8 cellular contexts compared by ENCODE assay signal in genomic region chr1:154960446-154961136, GRCh38. TPM values are rescaled to one million over a fixed set of nuclear protein-coding genes. Genes with fewer than 3 reads are reported as not detected.
DNase-seq lines count a peak whose midpoint lies in the region; ATAC-seq and TF ChIP-seq lines count a peak whose summit lies in the region.

No MANE protein-coding gene starts in this region.

- peaks cover 8% of the 10 kb centered on the region for H3K79me1 ChIP-seq in mesendoderm (ENCODE audit: low read length)

- H3K36me3 ChIP-seq in heart right ventricle (peaks cover 0 to 52% (median 33%) of the 10 kb centered on the region in 9 donors), brain microvascular endothelial cell (replicated peaks) (peaks cover 32% of the 10 kb centered on the region), mesendoderm (ENCODE audit: control insufficient read depth, insufficient read depth, low read length) (peaks cover 15% of the 10 kb centered on the region), aorta (ENCODE audit: control insufficient read depth in 1 of 2, insufficient read depth in 2 of 2, low read length in 1 of 2) (peaks cover 0 to 10% of the 10 kb centered on the region in 2 donors)

- H3K9ac ChIP-seq in mesendoderm (ENCODE audit: low read length) = peak overlapping the region; percentile 84

- H3K27me3 ChIP-seq in heart right ventricle (no peaks in the 10 kb centered on the region), brain microvascular endothelial cell (replicated peaks) (no peaks in the 10 kb centered on the region), mesendoderm (ENCODE audit: insufficient read depth, low read length, poor library complexity) (no peaks in the 10 kb centered on the region), aorta (ENCODE audit: control insufficient read depth in 1 of 2, insufficient read depth in 2 of 2, low read length in 1 of 2) (no peaks in the 10 kb centered on the region)

- H3K4me1 ChIP-seq in heart right ventricle (peaks cover 15 to 48% (median 36%) of the 10 kb centered on the region in 9 donors), mesendoderm (ENCODE audit: control insufficient read depth, low read depth, low read length) (peaks cover 7% of the 10 kb centered on the region), aorta (ENCODE audit: control insufficient read depth in 1 of 2, insufficient read depth in 2 of 2, low read length in 2 of 2) (no peaks in the 10 kb centered on the region)

- no peak overlapping the region for H2BK120ac ChIP-seq in mesendoderm (ENCODE audit: low read depth, low read length)

- TF ChIP-seq CTCF in heart right ventricle (IDR thresholded peaks at IDR 0.05) = no peak
- no peak for TF ChIP-seq CTCF in brain microvascular endothelial cell (IDR thresholded peaks at IDR 0.05; ENCODE audit: low read depth, low read length, missing control alignments)

- H4K8ac ChIP-seq in mesendoderm (ENCODE audit: low read depth, low read length) = no peak overlapping the region

- no peak overlapping the region for H2BK15ac ChIP-seq in mesendoderm (replicated peaks; ENCODE audit: low read depth)

- H3K56ac ChIP-seq in mesendoderm (ENCODE audit: low read length) = peak overlapping the region; percentile 95

- H3K4me2 ChIP-seq in mesendoderm (ENCODE audit: low read length) = peak overlapping the region; percentile 63

- in situ Hi-C loops in brain microvascular endothelial cell (cut with HindIII; ENCODE audit: low pct_ligation_motif_present, low sequenced_read_pairs) = no loop called here

- intact Hi-C loops in heart right ventricle (cut with DNase I) = loop anchor here in 7 of 10 donors (2.0 to 5.0 kb wide), 4 partner anchors 37 to 57 kb away; partner anchors contain the start of gene ZBTB7B (in 1 of the 7)
- intact Hi-C loops in cardiac septum (cut with DNase I) = loop anchor here (1.0 kb wide), 3 partner anchors 23 to 57 kb away; partner anchors contain the start of gene FLAD1
- intact Hi-C loops in aorta (cut with DNase I) = no loop called here

- ATAC-seq in heart right ventricle = no peak
- ATAC-seq in aorta (ENCODE audit: low FRiP score) = no peak
- no peak for ATAC-seq in HG03196 (IDR thresholded peaks at IDR 0.05; ENCODE audit: unreplicated experiment)

- H3K9me3 ChIP-seq in heart right ventricle (no peaks in the 10 kb centered on the region), aorta (ENCODE audit: control insufficient read depth, low read length) (no peaks in the 10 kb centered on the region)

- H3K79me2 ChIP-seq in mesendoderm (ENCODE audit: control insufficient read depth, insufficient read depth, low read length) = peaks cover 9% of the 10 kb centered on the region

- no peak overlapping the region for H3K4ac ChIP-seq in mesendoderm (ENCODE audit: low read depth, low read length)

- DNase-seq in heart right ventricle (no peak), cardiac septum (ENCODE audit: low spot score) (no peak), brain microvascular endothelial cell (no peak), mesendoderm (no peak), aorta (peak in 1 of 2 donors; percentile 14), NOMO-1 treated with DMSO at 0.1 percent for 48 hours (lab: John Stamatoyannopoulos, UW; ENCODE audit: unreplicated experiment) (no peak)
- no peak for DNase-seq in stimulated activated CD4-positive, alpha-beta T cell treated with anti-CD3 and anti-CD28 coated beads, Interleukin-1b, Interleukin-23, amount 100 ng/mL, for 48 hours

- H2BK5ac ChIP-seq in mesendoderm (ENCODE audit: low read length) = no peak overlapping the region

- no peak overlapping the region for H2AK5ac ChIP-seq in mesendoderm (ENCODE audit: low read length)

- WGBS in heart right ventricle, 2 donors = 35 to 36% methylated on average over 10 of the region's 10 CpGs
- WGBS in mesendoderm (ENCODE audit: extremely low coverage, insufficient coverage, low lambda C conversion rate) = no CpG with 5 or more reads among the region's 10 CpGs
- WGBS in aorta, 2 donors = 45 to 49% methylated on average over 10 of the region's 10 CpGs

- H3K27ac ChIP-seq in heart right ventricle (peak overlapping the region; percentile 96 to 100 (median 99)), brain microvascular endothelial cell (no peak overlapping the region), mesendoderm (ENCODE audit: low read depth, low read length) (no peak overlapping the region), aorta (ENCODE audit: low read depth in 1 of 2, low read length in 2 of 2) (no peak overlapping the region)

- peak overlapping the region; percentile 81 to 99 (median 90) for H3K4me3 ChIP-seq in heart right ventricle
- peak overlapping the region; percentile 70 for H3K4me3 ChIP-seq in brain microvascular endothelial cell (ENCODE audit: low read depth, low read length)
- peak overlapping the region; percentile 58 for H3K4me3 ChIP-seq in mesendoderm (ENCODE audit: low read length)
- peak overlapping the region; percentile 29 to 72 for H3K4me3 ChIP-seq in aorta (ENCODE audit: low read length in 2 of 2)

- H4K5ac ChIP-seq in mesendoderm (ENCODE audit: low read length) = no peak overlapping the region

- no peak overlapping the region for H3K23ac ChIP-seq in mesendoderm (ENCODE audit: low read length)

- no peak overlapping the region for H3K18ac ChIP-seq in mesendoderm (ENCODE audit: low read length)

RNA-seq across cellular contexts. Expression of gene PYGO2, which starts 1.0 kb away (rescaled TPM):
- 10 to 100 TPM in 9 of 10 donors, 1 to 10 TPM in 1; 8.8 to 18.0 (median 13.9) TPM for total RNA-seq in heart right ventricle
- 10 to 100 TPM; 11.9 to 12.1 TPM for polyA plus RNA-seq in heart right ventricle
- total RNA-seq in cardiac septum = 16.9 TPM
- polyA plus RNA-seq in mesendoderm (2013, experiment 1 of 2) = 20.1 TPM
- 18.8 TPM for polyA plus RNA-seq in mesendoderm (2013, experiment 2 of 2)
- 10 to 100 TPM; 17.3 to 23.6 TPM for total RNA-seq in aorta
- 10 to 100 TPM; 11.6 to 16.6 TPM for polyA plus RNA-seq in aorta

RNA-seq across cellular contexts. Expression of gene PBXIP1, which starts 4.7 kb away (rescaled TPM):
- total RNA-seq in heart right ventricle = 10 to 100 TPM; 38.3 to 75.0 (median 48.8) TPM
- polyA plus RNA-seq in heart right ventricle = 10 to 100 TPM; 25.4 to 33.0 TPM
- 49.1 TPM for total RNA-seq in cardiac septum
- 6.7 TPM for polyA plus RNA-seq in mesendoderm (2013, experiment 1 of 2)
- polyA plus RNA-seq in mesendoderm (2013, experiment 2 of 2) = 6.1 TPM
- total RNA-seq in aorta = 100 to 1,000 TPM; 106 to 119 TPM
- polyA plus RNA-seq in aorta = 100 to 1,000 TPM in 1 of 2 donors, 10 to 100 TPM in 1; 95.3 to 169 TPM

RNA-seq across cellular contexts. Expression of gene SHC1, which starts 10.0 kb away (rescaled TPM):
- total RNA-seq in heart right ventricle = 10 to 100 TPM; 42.6 to 95.7 (median 57.8) TPM
- polyA plus RNA-seq in heart right ventricle = 10 to 100 TPM; 35.6 to 58.3 TPM
- total RNA-seq in cardiac septum = 70.5 TPM
- 191 TPM for polyA plus RNA-seq in mesendoderm (2013, experiment 1 of 2)
- 190 TPM for polyA plus RNA-seq in mesendoderm (2013, experiment 2 of 2)
- total RNA-seq in aorta = 100 to 1,000 TPM; 165 to 182 TPM
- 100 to 1,000 TPM in 1 of 2 donors, 10 to 100 TPM in 1; 39.1 to 179 TPM for polyA plus RNA-seq in aorta

RNA-seq across cellular contexts. Expression of gene CKS1B, which starts 13.9 kb away (rescaled TPM):
- total RNA-seq in heart right ventricle (10 to 100 TPM; 10.9 to 30.9 (median 17.5) TPM), cardiac septum (16.0 TPM), aorta (10 to 100 TPM; 19.3 to 25.5 TPM)
- polyA plus RNA-seq in heart right ventricle (10 to 100 TPM in 1 of 2 donors, 1 to 10 TPM in 1; 4.6 to 36.7 TPM), aorta (10 to 100 TPM; 38.9 to 58.9 TPM)
- polyA plus RNA-seq in mesendoderm (2013, experiment 1 of 2) = 618 TPM
- polyA plus RNA-seq in mesendoderm (2013, experiment 2 of 2) = 617 TPM

RNA-seq across cellular contexts. Expression of gene FLAD1, which starts 22.6 kb away (rescaled TPM):
- total RNA-seq in heart right ventricle (10 to 100 TPM; 20.1 to 36.8 (median 24.1) TPM), cardiac septum (22.2 TPM), aorta (10 to 100 TPM; 14.5 to 17.6 TPM)
- polyA plus RNA-seq in heart right ventricle (10 to 100 TPM; 25.1 to 41.6 TPM), aorta (10 to 100 TPM; 23.8 to 24.2 TPM)
- 74.3 TPM for polyA plus RNA-seq in mesendoderm (2013, experiment 1 of 2)
- 74.9 TPM for polyA plus RNA-seq in mesendoderm (2013, experiment 2 of 2)

Comparison
In these comparisons a context has a peak if more than half of its experiments do, and no peak if none do; other contexts are left out.
1. H3K27ac ChIP-seq: peak in heart right ventricle (10 of 10); none in brain microvascular endothelial cell (single experiment), mesendoderm (single experiment) and aorta (0 of 2).
2. intact Hi-C loops: an anchor here in heart right ventricle (2.0 to 5.0 kb wide) and cardiac septum (1.0 kb wide); none called in aorta.
3. Peak in every context shown above with its lines, with median percentiles within 50 percentile points of each other: H3K4me3 ChIP-seq.